ENCODE assay signal across 8 cellular contexts in the genomic region with DNA sequence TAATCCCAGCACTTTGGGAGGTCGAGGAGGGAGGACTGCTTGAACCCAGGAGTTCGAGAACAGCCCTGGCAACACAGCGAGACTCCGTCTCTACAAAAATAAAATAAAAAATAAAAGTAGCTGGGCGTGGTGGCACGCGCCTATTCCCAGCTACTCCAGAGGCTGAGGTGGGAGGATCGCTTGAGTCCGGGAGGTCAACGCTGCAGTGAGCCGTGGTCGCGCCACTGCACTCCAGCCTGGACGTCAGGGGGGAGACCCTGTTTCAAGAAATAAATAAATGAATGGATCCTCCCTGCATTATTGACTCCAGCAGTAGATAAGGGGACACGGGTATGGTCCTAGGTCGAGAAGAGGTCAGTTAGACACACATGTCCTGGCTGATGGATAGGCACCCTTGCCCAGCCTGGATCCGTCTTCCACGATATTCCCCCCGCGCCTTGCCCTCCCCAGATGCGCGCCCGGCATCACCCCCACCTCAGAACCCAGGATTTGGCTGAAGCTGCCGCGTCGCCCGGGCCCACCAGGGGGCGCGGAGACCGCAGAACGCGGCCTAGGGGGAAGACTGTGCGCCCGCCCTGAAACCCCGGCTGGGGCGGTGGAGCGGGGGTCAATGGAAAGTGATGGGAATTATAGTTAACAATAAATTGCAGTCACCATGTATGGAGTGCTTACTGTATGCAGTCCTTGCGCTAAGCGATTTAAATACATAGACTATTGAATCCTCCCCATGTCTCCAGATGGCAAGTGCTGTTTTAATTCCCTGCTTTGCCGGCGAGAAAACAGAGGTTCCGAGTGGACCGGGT. TPM values are rescaled to one million over a fixed set of nuclear protein-coding genes. Genes with fewer than 3 reads are reported as not detected.
DNase-seq lines count a peak whose midpoint lies in the region; ATAC-seq and TF ChIP-seq lines count a peak whose summit lies in the region.

No MANE protein-coding gene starts in this region.

- H3K27ac Mint-ChIP-seq in WTC11 = peak overlapping the region; percentile 49

- peak overlapping the region; percentile 65 for H3K4me3 ChIP-seq in BJ (ENCODE audit: low read depth, low read length)

- H3K4me3 Mint-ChIP-seq in WTC11 = peak overlapping the region; percentile 79

- no peaks in the 10 kb centered on the region; the same call in 1 of the 2 replicates for H3K27me3 Mint-ChIP-seq in WTC11 (ENCODE audit: low read depth)

- no peaks in the 10 kb centered on the region for H3K9me3 Mint-ChIP-seq in WTC11

- ATAC-seq in GM21576 (IDR thresholded peaks at IDR 0.05; ENCODE audit: unreplicated experiment) = peak; percentile 37
- peak; percentile 39 for ATAC-seq in WTC11
- ATAC-seq in HG02970 (IDR thresholded peaks at IDR 0.05; ENCODE audit: low FRiP score, unreplicated experiment) = no peak

- DNase-seq in BJ (ENCODE audit: low read depth) = no peak
- DNase-seq in NCI-H2107 treated with DMSO at 0.1 percent for 48 hours (lab: John Stamatoyannopoulos, UW; ENCODE audit: unreplicated experiment) = peak; percentile 80
- peak; percentile 91 for DNase-seq in WTC11 (ENCODE audit: low spot score)
- DNase-seq in central memory CD4-positive, alpha-beta T cell = peak; percentile 76
- DNase-seq in islet precursor cell = peak; percentile 92
- DNase-seq in stimulated activated CD4-positive, alpha-beta T cell treated with anti-CD3 and anti-CD28 coated beads, Interleukin-12 subunit alpha, Interleukin-12 subunit beta, amount 100 ng/mL, for 24 hours (ENCODE audit: low read depth in 2 of 2) = peak; percentile 60 to 81

- H3K27me3 ChIP-seq in BJ (ENCODE audit: control insufficient read depth, insufficient read depth, low read length) = no peaks in the 10 kb centered on the region

- POLR2A ChIA-PET in BJ (lab: Charles Lee) = interaction anchor here (1.4 to 2.8 kb wide), 2 partner anchors 11 to 15 kb away, joined by 4 to 16 read pairs; a partner anchor contains a TSS
- POLR2A ChIA-PET in WTC11 (lab: Charles Lee) = interaction anchor here (1.0 to 3.0 kb wide), 6 partner anchors 10 to 103 kb away, joined by 3 to 29 read pairs (median 6); a partner anchor contains a TSS

- peaks cover 9% of the 10 kb centered on the region for H3K36me3 Mint-ChIP-seq in WTC11

- CTCF ChIA-PET in BJ (lab: Yijun Ruan, JAX) = interaction anchor here (0.9 to 28.6 kb wide), 11 partner anchors 11 to 186 kb away, joined by 3 to 874 read pairs (median 11); a partner anchor contains a TSS
- CTCF ChIA-PET in WTC11 (lab: Charles Lee) = interaction anchor here (0.6 to 7.7 kb wide), 29 partner anchors 8 to 160 kb away, joined by 3 to 136 read pairs (median 7); a partner anchor contains a TSS

- no peaks in the 10 kb centered on the region for H3K36me3 ChIP-seq in BJ (ENCODE audit: control insufficient read depth, insufficient read depth, low read length)

- TF ChIP-seq CTCF in BJ (IDR thresholded peaks at IDR 0.05; ENCODE audit: insufficient read depth, low read depth, low read length) (peak; percentile 99), WTC11 (IDR thresholded peaks at IDR 0.05) (peak; percentile 74)

- peaks cover 21% of the 10 kb centered on the region for H3K4me1 Mint-ChIP-seq in WTC11

TF ChIP-seq in WTC11, 78 proteins besides CTCF, POLR2A, EP300 and RAD21 (continues in another document):
- TF ChIP-seq, protein P1, sequence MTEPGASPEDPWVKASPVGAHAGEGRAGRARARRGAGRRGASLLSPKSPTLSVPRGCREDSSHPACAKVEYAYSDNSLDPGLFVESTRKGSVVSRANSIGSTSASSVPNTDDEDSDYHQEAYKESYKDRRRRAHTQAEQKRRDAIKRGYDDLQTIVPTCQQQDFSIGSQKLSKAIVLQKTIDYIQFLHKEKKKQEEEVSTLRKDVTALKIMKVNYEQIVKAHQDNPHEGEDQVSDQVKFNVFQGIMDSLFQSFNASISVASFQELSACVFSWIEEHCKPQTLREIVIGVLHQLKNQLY (CRISPR knock-in tag; IDR thresholded peaks at IDR 0.05) = no peak
- TF ChIP-seq TEAD1 (CRISPR knock-in tag; IDR thresholded peaks at IDR 0.05) (0 out of 2 replicates have a peak, but pooled peaks have one; percentile 15), TEAD4 (CRISPR knock-in tag; IDR thresholded peaks at IDR 0.05) (peak; percentile 15; the same call in 1 of the 2 replicates), SOX15 (CRISPR knock-in tag; IDR thresholded peaks at IDR 0.05) (no peak), FOXP1 (CRISPR knock-in tag; IDR thresholded peaks at IDR 0.05; ENCODE audit: borderline replicate concordance) (no peak), CREM (CRISPR knock-in tag; IDR thresholded peaks at IDR 0.05) (peak; percentile 51; the same call in 1 of the 2 replicates)
- TF ChIP-seq, protein P2, sequence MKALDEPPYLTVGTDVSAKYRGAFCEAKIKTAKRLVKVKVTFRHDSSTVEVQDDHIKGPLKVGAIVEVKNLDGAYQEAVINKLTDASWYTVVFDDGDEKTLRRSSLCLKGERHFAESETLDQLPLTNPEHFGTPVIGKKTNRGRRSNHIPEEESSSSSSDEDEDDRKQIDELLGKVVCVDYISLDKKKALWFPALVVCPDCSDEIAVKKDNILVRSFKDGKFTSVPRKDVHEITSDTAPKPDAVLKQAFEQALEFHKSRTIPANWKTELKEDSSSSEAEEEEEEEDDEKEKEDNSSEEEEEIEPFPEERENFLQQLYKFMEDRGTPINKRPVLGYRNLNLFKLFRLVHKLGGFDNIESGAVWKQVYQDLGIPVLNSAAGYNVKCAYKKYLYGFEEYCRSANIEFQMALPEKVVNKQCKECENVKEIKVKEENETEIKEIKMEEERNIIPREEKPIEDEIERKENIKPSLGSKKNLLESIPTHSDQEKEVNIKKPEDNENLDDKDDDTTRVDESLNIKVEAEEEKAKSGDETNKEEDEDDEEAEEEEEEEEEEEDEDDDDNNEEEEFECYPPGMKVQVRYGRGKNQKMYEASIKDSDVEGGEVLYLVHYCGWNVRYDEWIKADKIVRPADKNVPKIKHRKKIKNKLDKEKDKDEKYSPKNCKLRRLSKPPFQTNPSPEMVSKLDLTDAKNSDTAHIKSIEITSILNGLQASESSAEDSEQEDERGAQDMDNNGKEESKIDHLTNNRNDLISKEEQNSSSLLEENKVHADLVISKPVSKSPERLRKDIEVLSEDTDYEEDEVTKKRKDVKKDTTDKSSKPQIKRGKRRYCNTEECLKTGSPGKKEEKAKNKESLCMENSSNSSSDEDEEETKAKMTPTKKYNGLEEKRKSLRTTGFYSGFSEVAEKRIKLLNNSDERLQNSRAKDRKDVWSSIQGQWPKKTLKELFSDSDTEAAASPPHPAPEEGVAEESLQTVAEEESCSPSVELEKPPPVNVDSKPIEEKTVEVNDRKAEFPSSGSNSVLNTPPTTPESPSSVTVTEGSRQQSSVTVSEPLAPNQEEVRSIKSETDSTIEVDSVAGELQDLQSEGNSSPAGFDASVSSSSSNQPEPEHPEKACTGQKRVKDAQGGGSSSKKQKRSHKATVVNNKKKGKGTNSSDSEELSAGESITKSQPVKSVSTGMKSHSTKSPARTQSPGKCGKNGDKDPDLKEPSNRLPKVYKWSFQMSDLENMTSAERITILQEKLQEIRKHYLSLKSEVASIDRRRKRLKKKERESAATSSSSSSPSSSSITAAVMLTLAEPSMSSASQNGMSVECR (CRISPR knock-in tag; IDR thresholded peaks at IDR 0.05; ENCODE audit: borderline replicate concordance) = peak; percentile 75; the same call in 1 of the 2 replicates
- TF ChIP-seq, protein P3, sequence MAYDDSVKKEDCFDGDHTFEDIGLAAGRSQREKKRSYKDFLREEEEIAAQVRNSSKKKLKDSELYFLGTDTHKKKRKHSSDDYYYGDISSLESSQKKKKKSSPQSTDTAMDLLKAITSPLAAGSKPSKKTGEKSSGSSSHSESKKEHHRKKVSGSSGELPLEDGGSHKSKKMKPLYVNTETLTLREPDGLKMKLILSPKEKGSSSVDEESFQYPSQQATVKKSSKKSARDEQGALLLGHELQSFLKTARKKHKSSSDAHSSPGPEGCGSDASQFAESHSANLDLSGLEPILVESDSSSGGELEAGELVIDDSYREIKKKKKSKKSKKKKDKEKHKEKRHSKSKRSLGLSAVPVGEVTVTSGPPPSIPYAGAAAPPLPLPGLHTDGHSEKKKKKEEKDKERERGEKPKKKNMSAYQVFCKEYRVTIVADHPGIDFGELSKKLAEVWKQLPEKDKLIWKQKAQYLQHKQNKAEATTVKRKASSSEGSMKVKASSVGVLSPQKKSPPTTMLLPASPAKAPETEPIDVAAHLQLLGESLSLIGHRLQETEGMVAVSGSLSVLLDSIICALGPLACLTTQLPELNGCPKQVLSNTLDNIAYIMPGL (CRISPR knock-in tag; IDR thresholded peaks at IDR 0.05) = 0 out of 2 replicates have a peak, but pooled peaks have one; percentile 48
- TF ChIP-seq, protein P4, sequence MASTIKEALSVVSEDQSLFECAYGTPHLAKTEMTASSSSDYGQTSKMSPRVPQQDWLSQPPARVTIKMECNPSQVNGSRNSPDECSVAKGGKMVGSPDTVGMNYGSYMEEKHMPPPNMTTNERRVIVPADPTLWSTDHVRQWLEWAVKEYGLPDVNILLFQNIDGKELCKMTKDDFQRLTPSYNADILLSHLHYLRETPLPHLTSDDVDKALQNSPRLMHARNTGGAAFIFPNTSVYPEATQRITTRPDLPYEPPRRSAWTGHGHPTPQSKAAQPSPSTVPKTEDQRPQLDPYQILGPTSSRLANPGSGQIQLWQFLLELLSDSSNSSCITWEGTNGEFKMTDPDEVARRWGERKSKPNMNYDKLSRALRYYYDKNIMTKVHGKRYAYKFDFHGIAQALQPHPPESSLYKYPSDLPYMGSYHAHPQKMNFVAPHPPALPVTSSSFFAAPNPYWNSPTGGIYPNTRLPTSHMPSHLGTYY (CRISPR knock-in tag; IDR thresholded peaks at IDR 0.05) = no peak

RNA-seq across cellular contexts. Expression of a gene that starts 2.1 kb away (rescaled TPM):
- polyA plus RNA-seq in BJ (2011; rRNA removed) = 6.3 and 10.4 TPM in 2 replicates
- polyA minus RNA-seq in BJ (2011; rRNA and poly(A)+ RNA removed) = 7.0 and 8.1 TPM in 2 replicates
- total RNA-seq in WTC11 (2021) = 70.0 to 83.3 TPM (median 81.4 TPM) in 3 replicates

RNA-seq across cellular contexts. Expression of a gene that starts 13.9 kb away (rescaled TPM):
- 36.8 and 49.4 TPM in 2 replicates for polyA plus RNA-seq in BJ (2011; rRNA removed)
- 15.3 and 17.3 TPM in 2 replicates for polyA minus RNA-seq in BJ (2011; rRNA and poly(A)+ RNA removed)
- total RNA-seq in WTC11 (2021) = 6.6 to 11.5 TPM (median 10.2 TPM) in 3 replicates

RNA-seq across cellular contexts. Expression of a gene that starts 24.2 kb away (rescaled TPM):
- polyA plus RNA-seq in BJ (2011; rRNA removed) = 165 and 267 TPM in 2 replicates
- 134 and 154 TPM in 2 replicates for polyA minus RNA-seq in BJ (2011; rRNA and poly(A)+ RNA removed)
- total RNA-seq in WTC11 (2021) = 378 to 447 TPM (median 447 TPM) in 3 replicates

RNA-seq across cellular contexts. Expression of a gene that starts 24.5 kb away (rescaled TPM):
- polyA plus RNA-seq in BJ (2011; rRNA removed) = 0.75 and 2.6 TPM in 2 replicates
- 4.6 and 5.3 TPM in 2 replicates for polyA minus RNA-seq in BJ (2011; rRNA and poly(A)+ RNA removed)
- total RNA-seq in WTC11 (2021) = 30.1 to 50.2 TPM (median 47.0 TPM) in 3 replicates

RNA-seq across cellular contexts. Expression of a gene that starts 25.8 kb away (rescaled TPM):
- not detected in 2 replicates for polyA plus RNA-seq in BJ (2011; rRNA removed)
- polyA minus RNA-seq in BJ (2011; rRNA and poly(A)+ RNA removed) = not detected in 2 replicates
- 3.3 to 4.7 TPM (median 4.1 TPM) in 3 replicates for total RNA-seq in WTC11 (2021)
